In the genomic region with DNA sequence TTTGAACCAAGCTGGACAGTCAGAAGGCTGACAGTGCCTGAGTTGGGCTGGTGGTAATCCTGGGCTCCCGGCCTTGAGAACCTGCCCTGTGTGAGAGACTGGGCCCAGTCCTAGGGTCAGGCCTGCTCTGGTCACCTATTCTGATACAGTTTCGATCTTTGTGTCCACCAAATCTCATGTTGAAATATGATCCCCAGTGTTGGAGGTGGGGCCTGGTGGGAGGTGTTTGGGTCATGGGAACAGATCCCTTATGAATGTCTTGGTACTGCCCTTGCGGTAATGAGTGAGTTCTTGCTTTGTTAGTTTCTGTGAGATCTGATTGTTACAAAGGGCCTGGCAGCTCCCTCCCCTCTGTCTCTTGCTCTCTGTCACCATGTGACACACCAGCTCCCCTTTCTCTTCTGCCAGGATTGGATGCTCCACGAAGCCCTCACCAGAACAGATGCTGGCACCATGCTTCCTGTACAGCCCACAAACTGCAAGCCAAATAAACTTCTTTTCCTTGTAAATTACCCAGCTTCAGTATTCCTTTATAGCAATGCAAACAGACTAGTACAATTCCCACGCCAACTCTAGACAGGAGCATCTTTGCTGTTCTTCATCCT, we compare ENCODE assay signal across 20 cellular contexts.
DNase-seq lines count a peak whose midpoint lies in the region; ATAC-seq and TF ChIP-seq lines count a peak whose summit lies in the region.
"Had no signal": no experiment of that assay in that cellular context is flagged by ENCODE, and none has a peak within 500 bp of the region (broad histone marks: within the 10 kb centered on the region; RNA-seq: fewer than 3 reads in every experiment).

No MANE protein-coding gene starts in this region.

- no peaks in the 10 kb centered on the region for H3K36me3 ChIP-seq in KOPT-K1 (ENCODE audit: insufficient read depth, low read length)

- no peaks in the 10 kb centered on the region for H3K36me3 Mint-ChIP-seq in activated T-cell treated with anti-CD3 and anti-CD28 coated beads, Interleukin-2, amount 50 U/mL, for 72 hours (ENCODE audit: insufficient read depth in 2 of 2)
- H3K36me3 Mint-ChIP-seq in CD14-positive monocyte: no peaks in the 10 kb centered on the region
- H3K36me3 Mint-ChIP-seq: activated CD8-positive, alpha-beta memory T cell treated with anti-CD3 and anti-CD28 coated beads, Interleukin-2, amount 10 ng/mL, durations not matched to agents 7 days and 5 days; CD8-positive, alpha-beta memory T cell; stimulated activated naive B cell treated with anti-CD40 and anti-IgM and Interleukin-4, amounts not matched to agents 10 μg/mL and 1 μg/mL and 100 μg/mL, for 72 hours had no signal

- no peak overlapping the region for H3K27ac Mint-ChIP-seq in activated T-cell treated with anti-CD3 and anti-CD28 coated beads, Interleukin-2, amount 50 U/mL, for 72 hours
- peak overlapping the region in 1 of 7 donors; percentile 73 for H3K27ac Mint-ChIP-seq in CD14-positive monocyte
- H3K27ac Mint-ChIP-seq: activated CD8-positive, alpha-beta memory T cell treated with anti-CD3 and anti-CD28 coated beads, Interleukin-2, amount 10 ng/mL, durations not matched to agents 7 days and 5 days; activated naive CD8-positive, alpha-beta T cell treated with anti-CD3 and anti-CD28 coated beads, Interleukin-2, amount 50 U/mL, for 24 hours; stimulated activated naive B cell treated with anti-CD40 and anti-IgM and Interleukin-4, amounts not matched to agents 10 μg/mL and 1 μg/mL and 100 μg/mL, for 72 hours had no signal

- no peak for TF ChIP-seq CTCF in CD14-positive monocyte (IDR thresholded peaks at IDR 0.05)

- H3K27ac ChIP-seq in KOPT-K1 (ENCODE audit: low read depth, low read length, poor library complexity, severe bottlenecking) (peak overlapping the region; percentile 80), substantia nigra (ENCODE audit: low read depth, low read length, poor library complexity, severe bottlenecking) (peak overlapping the region; percentile 6)
- H3K27ac ChIP-seq: PC-9 had no signal

- no peak overlapping the region for H3K4me3 Mint-ChIP-seq in activated T-cell treated with anti-CD3 and anti-CD28 coated beads, Interleukin-2, amount 50 U/mL, for 72 hours
- H3K4me3 Mint-ChIP-seq in CD14-positive monocyte: no peak overlapping the region
- H3K4me3 Mint-ChIP-seq: activated CD8-positive, alpha-beta memory T cell treated with anti-CD3 and anti-CD28 coated beads, Interleukin-2, amount 10 ng/mL, durations not matched to agents 7 days and 5 days; activated naive CD8-positive, alpha-beta T cell treated with anti-CD3 and anti-CD28 coated beads, Interleukin-2, amount 50 U/mL, for 24 hours; CD8-positive, alpha-beta memory T cell; stimulated activated naive B cell treated with anti-CD40 and anti-IgM and Interleukin-4, amounts not matched to agents 10 μg/mL and 1 μg/mL and 100 μg/mL, for 72 hours had no signal

- H3K27me3 Mint-ChIP-seq in activated T-cell treated with anti-CD3 and anti-CD28 coated beads, Interleukin-2, amount 50 U/mL, for 72 hours (ENCODE audit: low read depth): no peaks in the 10 kb centered on the region
- H3K27me3 Mint-ChIP-seq in CD14-positive monocyte (ENCODE audit: low read depth in 3 of 3): peaks cover 0 to 3% (median 0%) of the 10 kb centered on the region in 3 donors
- H3K27me3 Mint-ChIP-seq: activated CD8-positive, alpha-beta memory T cell treated with anti-CD3 and anti-CD28 coated beads, Interleukin-2, amount 10 ng/mL, durations not matched to agents 7 days and 5 days had no signal

- DNase-seq in astrocyte of the hippocampus (ENCODE audit: low read depth, low spot score) (peak; percentile 28), globus pallidus (ENCODE audit: low spot score) (peak; percentile 71), substantia nigra (lab: John Stamatoyannopoulos, UW) (peak in 23 of 49 donors; percentile 8 to 63 (median 23)), CD14-positive monocyte (ENCODE audit: low spot score) (no peak)
- no peak for DNase-seq in activated T-cell treated with anti-CD3 and anti-CD28 coated beads, Interleukin-2, amount 50 U/mL, for 72 hours
- DNase-seq: activated CD8-positive, alpha-beta memory T cell treated with anti-CD3 and anti-CD28 coated beads, Interleukin-2, amount 10 ng/mL, durations not matched to agents 7 days and 5 days; activated naive CD8-positive, alpha-beta T cell treated with anti-CD3 and anti-CD28 coated beads, Interleukin-2, amount 50 U/mL, for 24 hours; CD8-positive, alpha-beta memory T cell; cortex of kidney; DMS79; left ventricle myocardium superior; NCI-H1105 treated with DMSO at 0.1 percent for 48 hours; NCI-H2081 treated with DMSO at 0.1 percent for 48 hours; NCI-H446 treated with DMSO at 0.1 percent for 48 hours; PC-9; SHP77 treated with DMSO at 0.1 percent for 48 hours; stimulated activated CD4-positive, alpha-beta T cell treated with anti-CD3 and anti-CD28 coated beads, Interleukin-2, amount 100 ng/mL, for 48 hours; stimulated activated naive B cell treated with anti-CD40 and anti-IgM and Interleukin-4, amounts not matched to agents 10 μg/mL and 1 μg/mL and 100 μg/mL, for 72 hours had no signal

- H3K9me3 Mint-ChIP-seq in activated T-cell treated with anti-CD3 and anti-CD28 coated beads, Interleukin-2, amount 50 U/mL, for 72 hours: no peaks in the 10 kb centered on the region
- H3K9me3 Mint-ChIP-seq in CD14-positive monocyte: peaks cover 0 to 3% (median 0%) of the 10 kb centered on the region in 7 donors
- H3K9me3 Mint-ChIP-seq: activated naive CD8-positive, alpha-beta T cell treated with anti-CD3 and anti-CD28 coated beads, Interleukin-2, amount 50 U/mL, for 24 hours; CD8-positive, alpha-beta memory T cell had no signal

- peaks cover 31% of the 10 kb centered on the region for H3K4me1 Mint-ChIP-seq in activated T-cell treated with anti-CD3 and anti-CD28 coated beads, Interleukin-2, amount 50 U/mL, for 72 hours (ENCODE audit: low read depth)
- peaks cover 15% of the 10 kb centered on the region for H3K4me1 Mint-ChIP-seq in CD14-positive monocyte
- H3K4me1 Mint-ChIP-seq: CD8-positive, alpha-beta memory T cell had no signal

- no peaks in the 10 kb centered on the region for H3K9me3 ChIP-seq in KOPT-K1 (ENCODE audit: insufficient read depth, low read length, poor library complexity, severe bottlenecking)

- intact Hi-C loops in CD14-positive monocyte (cut with micrococcal nuclease): no loop called here

- ATAC-seq in activated T-cell treated with anti-CD3 and anti-CD28 coated beads, Interleukin-2, amount 50 U/mL, for 72 hours (replicated peaks in 1 of 2): no peak
- ATAC-seq in GM18909 (IDR thresholded peaks at IDR 0.05; ENCODE audit: poor library complexity, unreplicated experiment): no peak
- ATAC-seq: activated CD8-positive, alpha-beta memory T cell treated with anti-CD3 and anti-CD28 coated beads, Interleukin-2, amount 10 ng/mL, durations not matched to agents 7 days and 5 days; activated naive CD8-positive, alpha-beta T cell treated with anti-CD3 and anti-CD28 coated beads, Interleukin-2, amount 50 U/mL, for 24 hours; left ventricle myocardium superior; stimulated activated naive B cell treated with anti-CD40 and anti-IgM and Interleukin-4, amounts not matched to agents 10 μg/mL and 1 μg/mL and 100 μg/mL, for 72 hours had no signal

Comparison
In these comparisons a context has a peak if more than half of its experiments do, and no peak if none do; other contexts are left out.
1. DNase-seq: peak in astrocyte of the hippocampus (single experiment) and globus pallidus (single experiment); none in activated T-cell treated with anti-CD3 and anti-CD28 coated beads, Interleukin-2, amount 50 U/mL, for 72 hours (0 of 2) and CD14-positive monocyte (single experiment).